ENCODE assay signal across 8 cellular contexts in genomic region chr2:11749646-11750349, GRCh38. TPM values are rescaled to one million over a fixed set of nuclear protein-coding genes. Genes with fewer than 3 reads are reported as not detected.
DNase-seq lines count a peak whose midpoint lies in the region; ATAC-seq and TF ChIP-seq lines count a peak whose summit lies in the region.

No MANE protein-coding gene starts in this region.

- no peaks in the 10 kb centered on the region for H3K36me3 ChIP-seq in left lung

- no peak for TF ChIP-seq CTCF in MCF 10A (IDR thresholded peaks at IDR 0.05; ENCODE audit: unreplicated experiment)
- no peak for TF ChIP-seq CTCF in progenitor cell of endocrine pancreas (IDR thresholded peaks at IDR 0.05; ENCODE audit: unreplicated experiment)
- no peak for TF ChIP-seq CTCF in left lung (IDR thresholded peaks at IDR 0.05)

- CTCF ChIA-PET in MCF 10A (lab: Yijun Ruan, JAX) = interaction anchor here (0.5 to 3.6 kb wide), 12 partner anchors 11 to 617 kb away, joined by 3 to 20 read pairs (median 3); a partner anchor contains a TSS

- intact Hi-C loops in MCF 10A (cut with micrococcal nuclease) (no loop called here), left lung (cut with DNase I) (no loop called here)

- no TSS peak for BruUV-seq in MCF 10A (replicated peaks; lab: Mats Ljungman, UMichigan)

- peak overlapping the region in 1 of 2 donors; percentile 13 for H3K27ac ChIP-seq in left lung

- H3K36me3 Mint-ChIP-seq in MCF 10A (ENCODE audit: insufficient read depth, unreplicated experiment) = peaks cover 20% of the 10 kb centered on the region
- no peaks in the 10 kb centered on the region for H3K36me3 Mint-ChIP-seq in progenitor cell of endocrine pancreas (ENCODE audit: insufficient read depth)

- H3K4me1 ChIP-seq in left lung = peaks cover 28 to 87% of the 10 kb centered on the region in 2 donors

- no peak overlapping the region for H3K4me3 ChIP-seq in left lung

- ATAC-seq in GM18873 (IDR thresholded peaks at IDR 0.05; ENCODE audit: low FRiP score, unreplicated experiment) (peak; percentile 22), HG03108 (IDR thresholded peaks at IDR 0.05; ENCODE audit: unreplicated experiment) (peak; percentile 11), HG03442 (IDR thresholded peaks at IDR 0.05; ENCODE audit: unreplicated experiment) (no peak), left lung (no peak)

- peak overlapping the region; percentile 82 for H3K27ac Mint-ChIP-seq in MCF 10A (ENCODE audit: low read depth, unreplicated experiment)
- peak overlapping the region; percentile 31 for H3K27ac Mint-ChIP-seq in progenitor cell of endocrine pancreas

- H3K27me3 ChIP-seq in left lung = peaks cover 0 to 4% of the 10 kb centered on the region in 2 donors

- POLR2A ChIA-PET in MCF 10A (lab: Yijun Ruan, JAX) = interaction anchor here (0.8 to 3.7 kb wide), 12 partner anchors 10 to 60 kb away, joined by 3 to 34 read pairs (median 4); no protein-coding TSS in a partner anchor

- H3K27me3 Mint-ChIP-seq in MCF 10A (ENCODE audit: insufficient read depth, unreplicated experiment) (no peaks in the 10 kb centered on the region), progenitor cell of endocrine pancreas (peaks cover 19% of the 10 kb centered on the region)

- H3K4me1 Mint-ChIP-seq in MCF 10A (ENCODE audit: insufficient read depth, unreplicated experiment) (peaks cover 48% of the 10 kb centered on the region), progenitor cell of endocrine pancreas (ENCODE audit: low read depth) (peaks cover 37% of the 10 kb centered on the region)

- DNase-seq in MCF 10A (ENCODE audit: unreplicated experiment) = no peak
- DNase-seq in progenitor cell of endocrine pancreas (ENCODE audit: low spot score, unreplicated experiment) = no peak
- DNase-seq in HuH-7.5 (ENCODE audit: low spot score) = no peak
- DNase-seq in NCI-H524 treated with DMSO at 0.1 percent for 48 hours (lab: John Stamatoyannopoulos, UW) = no peak
- DNase-seq in left lung = no peak

- H3K9me3 ChIP-seq in left lung = no peaks in the 10 kb centered on the region

- H3K9me3 Mint-ChIP-seq in MCF 10A (ENCODE audit: unreplicated experiment) = no peaks in the 10 kb centered on the region
- H3K9me3 Mint-ChIP-seq in progenitor cell of endocrine pancreas (ENCODE audit: low read depth) = no peaks in the 10 kb centered on the region

- H3K4me3 Mint-ChIP-seq in MCF 10A (ENCODE audit: unreplicated experiment) (peak overlapping the region; percentile 89), progenitor cell of endocrine pancreas (ENCODE audit: low read depth) (no peak overlapping the region)

RNA-seq across cellular contexts. Expression of gene LPIN1, which starts 3.4 kb away (rescaled TPM):
- total RNA-seq in MCF 10A (2022) = 47.0 and 65.7 TPM in 2 replicates
- total RNA-seq in progenitor cell of endocrine pancreas = 18.3 and 23.5 TPM in 2 replicates
- 10 to 100 TPM; 33.1 to 47.2 TPM for total RNA-seq in left lung

Comparison
In these comparisons a context has a peak if more than half of its experiments do, and no peak if none do; other contexts are left out.
1. ATAC-seq: peak in GM18873 (single experiment) and HG03108 (single experiment); none in HG03442 (single experiment) and left lung (single experiment).